22 cellular contexts compared by ENCODE assay signal in the genomic region with DNA sequence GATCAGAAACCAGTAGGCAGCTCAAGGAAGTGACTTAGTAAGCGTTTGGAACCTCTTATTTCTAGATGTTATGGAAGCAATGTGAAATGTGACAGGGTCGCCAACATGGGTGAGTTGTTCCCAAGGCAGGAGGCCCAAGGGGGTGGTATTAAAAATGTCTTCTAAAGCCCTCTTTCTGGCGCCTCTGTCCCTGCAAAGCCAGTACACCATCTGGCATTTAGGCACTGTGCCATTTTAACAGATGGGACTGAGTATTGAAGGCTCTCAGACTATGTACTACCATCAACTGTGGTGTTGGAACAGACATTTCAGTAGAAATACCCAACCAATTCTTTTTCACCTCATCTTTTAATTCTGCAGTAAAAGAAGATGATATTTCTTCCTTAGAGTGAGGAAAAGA.
DNase-seq lines count a peak whose midpoint lies in the region; ATAC-seq and TF ChIP-seq lines count a peak whose summit lies in the region.
"Had no signal": no experiment of that assay in that cellular context is flagged by ENCODE, and none has a peak within 500 bp of the region (broad histone marks: within the 10 kb centered on the region; RNA-seq: fewer than 3 reads in every experiment).

No MANE protein-coding gene starts in this region.

- TF ChIP-seq CTCF in left ventricle myocardium inferior (IDR thresholded peaks at IDR 0.05; ENCODE audit: borderline replicate concordance): no peak

- DNase-seq in Right ventricle myocardium inferior (ENCODE audit: missing footprints) (no peak), left ventricle myocardium inferior (no peak), NCI-H524 (lab: John Stamatoyannopoulos, UW) (peak; percentile 94 to 97), fibroblast of gingiva (ENCODE audit: low read depth) (peak; percentile 38), NCI-H128 (lab: John Stamatoyannopoulos, UW; ENCODE audit: unreplicated experiment) (no peak)
- DNase-seq in stimulated activated naive CD8-positive, alpha-beta T cell treated with anti-CD3 and anti-CD28 coated beads, Interleukin-15, amount 100 ng/mL, for 72 hours: no peak
- DNase-seq: 8988T; DMS79; effector memory CD8-positive, alpha-beta T cell; foreskin keratinocyte; KG1; NCI-H1105 treated with DMSO at 0.1 percent for 48 hours; NCI-H2227 treated with DMSO at 0.1 percent for 48 hours; tibial artery had no signal

- no peak overlapping the region for H3K4me3 ChIP-seq in left ventricle myocardium inferior
- H3K4me3 ChIP-seq: SJSA1, tibial artery had no signal

- H3K27me3 Mint-ChIP-seq in stimulated activated naive CD8-positive, alpha-beta T cell treated with anti-CD3 and anti-CD28 coated beads, Interleukin-15, amount 100 ng/mL, for 72 hours: no peaks in the 10 kb centered on the region
- H3K27me3 Mint-ChIP-seq: central memory CD8-positive, alpha-beta T cell; effector memory CD8-positive, alpha-beta T cell; stimulated activated memory B cell treated with anti-CD40 and anti-IgM and Interleukin-4, amounts not matched to agents 10 μg/mL and 1 μg/mL and 100 μg/mL, for 72 hours had no signal

- no peaks in the 10 kb centered on the region for H3K4me1 ChIP-seq in left ventricle myocardium inferior
- H3K4me1 ChIP-seq: foreskin keratinocyte, SJSA1, tibial artery had no signal

- no peaks in the 10 kb centered on the region for H3K36me3 ChIP-seq in left ventricle myocardium inferior
- H3K36me3 ChIP-seq: SJSA1, tibial artery had no signal

- no peak overlapping the region for H3K4me3 Mint-ChIP-seq in stimulated activated naive CD8-positive, alpha-beta T cell treated with anti-CD3 and anti-CD28 coated beads, Interleukin-15, amount 100 ng/mL, for 72 hours
- H3K4me3 Mint-ChIP-seq: central memory CD8-positive, alpha-beta T cell; effector memory CD8-positive, alpha-beta T cell; mesothelial cell of epicardium; neural crest cell; stimulated activated memory B cell treated with anti-CD40 and anti-IgM and Interleukin-4, amounts not matched to agents 10 μg/mL and 1 μg/mL and 100 μg/mL, for 72 hours; T-helper 2 cell treated with Interferon-gamma antibody and Interleukin-4, amounts not matched to agents 5 μg/mL and 100 μg/mL, for 36 hours had no signal

- no peaks in the 10 kb centered on the region for H3K4me1 Mint-ChIP-seq in stimulated activated naive CD8-positive, alpha-beta T cell treated with anti-CD3 and anti-CD28 coated beads, Interleukin-15, amount 100 ng/mL, for 72 hours
- H3K4me1 Mint-ChIP-seq: central memory CD8-positive, alpha-beta T cell; mesothelial cell of epicardium; neural crest cell; stimulated activated memory B cell treated with anti-CD40 and anti-IgM and Interleukin-4, amounts not matched to agents 10 μg/mL and 1 μg/mL and 100 μg/mL, for 72 hours had no signal

- intact Hi-C loops in Right ventricle myocardium inferior (cut with DNase I): no loop called here
- intact Hi-C loops in left ventricle myocardium inferior (cut with micrococcal nuclease): no loop called here

- H3K9me3 Mint-ChIP-seq in stimulated activated naive CD8-positive, alpha-beta T cell treated with anti-CD3 and anti-CD28 coated beads, Interleukin-15, amount 100 ng/mL, for 72 hours: peaks cover 7 to 15% of the 10 kb centered on the region in 2 donors

- no peak overlapping the region for H3K27ac Mint-ChIP-seq in stimulated activated naive CD8-positive, alpha-beta T cell treated with anti-CD3 and anti-CD28 coated beads, Interleukin-15, amount 100 ng/mL, for 72 hours
- H3K27ac Mint-ChIP-seq: effector memory CD8-positive, alpha-beta T cell; mesothelial cell of epicardium; stimulated activated memory B cell treated with anti-CD40 and anti-IgM and Interleukin-4, amounts not matched to agents 10 μg/mL and 1 μg/mL and 100 μg/mL, for 72 hours; T-helper 2 cell treated with Interferon-gamma antibody and Interleukin-4, amounts not matched to agents 5 μg/mL and 100 μg/mL, for 36 hours had no signal

- H3K27me3 ChIP-seq in left ventricle myocardium inferior (ENCODE audit: low read depth): no peaks in the 10 kb centered on the region
- H3K27me3 ChIP-seq: foreskin keratinocyte, SJSA1, tibial artery had no signal

- no peak overlapping the region for H3K27ac ChIP-seq in left ventricle myocardium inferior (replicated peaks)
- H3K27ac ChIP-seq: foreskin keratinocyte, SJSA1, tibial artery had no signal

- H3K9me3 ChIP-seq in left ventricle myocardium inferior (replicated peaks): peaks cover 16% of the 10 kb centered on the region
- H3K9me3 ChIP-seq: SJSA1, tibial artery had no signal

- ATAC-seq in Right ventricle myocardium inferior (peak; percentile 56), HG02884 (IDR thresholded peaks at IDR 0.05; ENCODE audit: unreplicated experiment) (no peak), HG02798 (IDR thresholded peaks at IDR 0.05; ENCODE audit: poor library complexity, unreplicated experiment) (no peak)
- no peak for ATAC-seq in stimulated activated naive CD8-positive, alpha-beta T cell treated with anti-CD3 and anti-CD28 coated beads, Interleukin-15, amount 100 ng/mL, for 72 hours
- ATAC-seq: effector memory CD8-positive, alpha-beta T cell; foreskin keratinocyte; stimulated activated memory B cell treated with anti-CD40 and anti-IgM and Interleukin-4, amounts not matched to agents 10 μg/mL and 1 μg/mL and 100 μg/mL, for 72 hours had no signal

Comparison
In these comparisons a context has a peak if more than half of its experiments do, and no peak if none do; other contexts are left out.
1. DNase-seq: peak in NCI-H524 (2 of 2) and fibroblast of gingiva (single experiment); none in Right ventricle myocardium inferior (single experiment), left ventricle myocardium inferior (single experiment), NCI-H128 (single experiment) and stimulated activated naive CD8-positive, alpha-beta T cell treated with anti-CD3 and anti-CD28 coated beads, Interleukin-15, amount 100 ng/mL, for 72 hours (0 of 2).